ENCODE assay signal across 11 cellular contexts in genomic region chr9:33137271-33137670, GRCh38. TPM values are rescaled to one million over a fixed set of nuclear protein-coding genes. Genes with fewer than 3 reads are reported as not detected.
A peak's percentile ranks its signal among the peaks of the same experiment; 100 is the strongest.
DNase-seq lines count a peak whose midpoint lies in the region; ATAC-seq and TF ChIP-seq lines count a peak whose summit lies in the region.
"Had no signal": no experiment of that assay in that cellular context is flagged by ENCODE, and none has a peak within 500 bp of the region (broad histone marks: within the 10 kb centered on the region; RNA-seq: fewer than 3 reads in every experiment).

No MANE protein-coding gene starts in this region.

- no peak for DNase-seq in stimulated activated naive CD8-positive, alpha-beta T cell treated with anti-CD3 and anti-CD28 coated beads, Interleukin-15, Interleukin-2, amounts not matched to agents 100 U/mL and 50 U/mL, for 24 hours
- no peak for DNase-seq in activated T-helper 2 cell treated with anti-CD3 and anti-CD28 coated beads, Interferon-gamma antibody, Interleukin-2, Interleukin-4, amounts not matched to agents 10 μg/mL and 5 μg/mL and 100 μg/mL, durations not matched to agents 14 hours and 24 hours and 36 hours (ENCODE audit: low spot score)
- DNase-seq in mesothelial cell of epicardium (ENCODE audit: low spot score in 2 of 2, unreplicated experiment in 2 of 2): no peak
- DNase-seq in upper lobe of right lung: no peak
- DNase-seq in lower leg skin (ENCODE audit: low spot score in 2 of 2): no peak
- DNase-seq in mesendoderm: no peak
- no peak for DNase-seq in GDM1 (lab: John Stamatoyannopoulos, UW)
- DNase-seq: colonic mucosa; foreskin melanocyte; stimulated activated CD4-positive, alpha-beta T cell treated with anti-CD3 and anti-CD28 coated beads, Interleukin-4, amount 100 ng/mL, for 24 hours had no signal

- H3K4me1 Mint-ChIP-seq in stimulated activated naive CD8-positive, alpha-beta T cell treated with anti-CD3 and anti-CD28 coated beads, Interleukin-15, Interleukin-2, amounts not matched to agents 100 ng/mL and 50 ng/mL, for 24 hours (ENCODE audit: low read depth): peaks cover 76% of the 10 kb centered on the region
- peaks cover 42% of the 10 kb centered on the region for H3K4me1 Mint-ChIP-seq in activated T-helper 2 cell treated with anti-CD3 and anti-CD28 coated beads, Interferon-gamma antibody, Interleukin-2, Interleukin-4, amounts not matched to agents 10 μg/mL and 5 μg/mL and 100 μg/mL, durations not matched to agents 14 hours and 24 hours and 36 hours (ENCODE audit: low read depth)
- peaks cover 47% of the 10 kb centered on the region for H3K4me1 Mint-ChIP-seq in mesothelial cell of epicardium

- ATAC-seq in stimulated activated naive CD8-positive, alpha-beta T cell treated with anti-CD3 and anti-CD28 coated beads, Interleukin-15, Interleukin-2, amounts not matched to agents 100 U/mL and 50 U/mL, for 24 hours: no peak
- no peak for ATAC-seq in upper lobe of right lung

- H3K23ac ChIP-seq in mesendoderm (ENCODE audit: low read length): no peak overlapping the region

- no peak overlapping the region for H2AK5ac ChIP-seq in mesendoderm (ENCODE audit: low read length)

- peaks cover 30% of the 10 kb centered on the region for H3K36me3 ChIP-seq in upper lobe of right lung
- H3K36me3 ChIP-seq in mesendoderm (ENCODE audit: control insufficient read depth, insufficient read depth, low read length): no peaks in the 10 kb centered on the region
- H3K36me3 ChIP-seq: colonic mucosa had no signal

- H3K4ac ChIP-seq in mesendoderm (ENCODE audit: low read depth, low read length): no peak overlapping the region

- peaks cover 12% of the 10 kb centered on the region for H3K79me1 ChIP-seq in mesendoderm (ENCODE audit: low read length)

- H3K4me3 ChIP-seq in upper lobe of right lung: no peak overlapping the region
- H3K4me3 ChIP-seq in lower leg skin (ENCODE audit: low read depth, poor library complexity, severe bottlenecking): no peak overlapping the region
- no peak overlapping the region for H3K4me3 ChIP-seq in mesendoderm (ENCODE audit: low read length)
- H3K4me3 ChIP-seq: colonic mucosa had no signal

- no peak overlapping the region for H3K4me3 Mint-ChIP-seq in stimulated activated naive CD8-positive, alpha-beta T cell treated with anti-CD3 and anti-CD28 coated beads, Interleukin-15, Interleukin-2, amounts not matched to agents 100 ng/mL and 50 ng/mL, for 24 hours
- no peak overlapping the region for H3K4me3 Mint-ChIP-seq in activated T-helper 2 cell treated with anti-CD3 and anti-CD28 coated beads, Interferon-gamma antibody, Interleukin-2, Interleukin-4, amounts not matched to agents 10 μg/mL and 5 μg/mL and 100 μg/mL, durations not matched to agents 14 hours and 24 hours and 36 hours (ENCODE audit: low read depth)
- no peak overlapping the region for H3K4me3 Mint-ChIP-seq in mesothelial cell of epicardium

- H4K8ac ChIP-seq in mesendoderm (ENCODE audit: low read depth, low read length): no peak overlapping the region

- peak overlapping the region; percentile 61 for H3K27ac Mint-ChIP-seq in stimulated activated naive CD8-positive, alpha-beta T cell treated with anti-CD3 and anti-CD28 coated beads, Interleukin-15, Interleukin-2, amounts not matched to agents 100 ng/mL and 50 ng/mL, for 24 hours
- peak overlapping the region; percentile 18 for H3K27ac Mint-ChIP-seq in activated T-helper 2 cell treated with anti-CD3 and anti-CD28 coated beads, Interferon-gamma antibody, Interleukin-2, Interleukin-4, amounts not matched to agents 10 μg/mL and 5 μg/mL and 100 μg/mL, durations not matched to agents 14 hours and 24 hours and 36 hours
- peak overlapping the region; percentile 26 for H3K27ac Mint-ChIP-seq in mesothelial cell of epicardium

- no peak for TF ChIP-seq CTCF in mesothelial cell of epicardium (IDR thresholded peaks at IDR 0.05; ENCODE audit: unreplicated experiment)
- no peak for TF ChIP-seq CTCF in upper lobe of right lung (IDR thresholded peaks at IDR 0.05)
- TF ChIP-seq CTCF in lower leg skin (IDR thresholded peaks at IDR 0.05): no peak

- no peak overlapping the region for H2BK15ac ChIP-seq in mesendoderm (replicated peaks; ENCODE audit: low read depth)

- no peaks in the 10 kb centered on the region for H3K9me3 Mint-ChIP-seq in stimulated activated naive CD8-positive, alpha-beta T cell treated with anti-CD3 and anti-CD28 coated beads, Interleukin-15, Interleukin-2, amounts not matched to agents 100 ng/mL and 50 ng/mL, for 24 hours
- H3K9me3 Mint-ChIP-seq in activated T-helper 2 cell treated with anti-CD3 and anti-CD28 coated beads, Interferon-gamma antibody, Interleukin-2, Interleukin-4, amounts not matched to agents 10 μg/mL and 5 μg/mL and 100 μg/mL, durations not matched to agents 14 hours and 24 hours and 36 hours: no peaks in the 10 kb centered on the region
- H3K9me3 Mint-ChIP-seq in mesothelial cell of epicardium: no peaks in the 10 kb centered on the region

- H3K27ac ChIP-seq in upper lobe of right lung: peak overlapping the region; percentile 36
- no peak overlapping the region for H3K27ac ChIP-seq in mesendoderm (ENCODE audit: low read depth, low read length)
- H3K27ac ChIP-seq: colonic mucosa had no signal

- no peak overlapping the region for H3K18ac ChIP-seq in mesendoderm (ENCODE audit: low read length)

- H3K4me1 ChIP-seq in upper lobe of right lung (peaks cover 75% of the 10 kb centered on the region), mesendoderm (ENCODE audit: control insufficient read depth, low read depth, low read length) (no peaks in the 10 kb centered on the region)

- no peaks in the 10 kb centered on the region for H3K27me3 Mint-ChIP-seq in stimulated activated naive CD8-positive, alpha-beta T cell treated with anti-CD3 and anti-CD28 coated beads, Interleukin-15, Interleukin-2, amounts not matched to agents 100 ng/mL and 50 ng/mL, for 24 hours
- H3K27me3 Mint-ChIP-seq in activated T-helper 2 cell treated with anti-CD3 and anti-CD28 coated beads, Interferon-gamma antibody, Interleukin-2, Interleukin-4, amounts not matched to agents 10 μg/mL and 5 μg/mL and 100 μg/mL, durations not matched to agents 14 hours and 24 hours and 36 hours (ENCODE audit: low read depth): no peaks in the 10 kb centered on the region
- H3K27me3 Mint-ChIP-seq in mesothelial cell of epicardium (ENCODE audit: low read depth): no peaks in the 10 kb centered on the region

- H2BK120ac ChIP-seq in mesendoderm (ENCODE audit: low read depth, low read length): no peak overlapping the region

- H3K36me3 Mint-ChIP-seq in stimulated activated naive CD8-positive, alpha-beta T cell treated with anti-CD3 and anti-CD28 coated beads, Interleukin-15, Interleukin-2, amounts not matched to agents 100 ng/mL and 50 ng/mL, for 24 hours (ENCODE audit: low read depth): peaks cover 27% of the 10 kb centered on the region
- peaks cover 23% of the 10 kb centered on the region for H3K36me3 Mint-ChIP-seq in activated T-helper 2 cell treated with anti-CD3 and anti-CD28 coated beads, Interferon-gamma antibody, Interleukin-2, Interleukin-4, amounts not matched to agents 10 μg/mL and 5 μg/mL and 100 μg/mL, durations not matched to agents 14 hours and 24 hours and 36 hours (ENCODE audit: low read depth)
- H3K36me3 Mint-ChIP-seq in mesothelial cell of epicardium: peaks cover 8% of the 10 kb centered on the region

- no peaks in the 10 kb centered on the region for H3K9me3 ChIP-seq in upper lobe of right lung
- H3K9me3 ChIP-seq: colonic mucosa had no signal

- H3K9ac ChIP-seq in mesendoderm (ENCODE audit: low read length): no peak overlapping the region

- H4K5ac ChIP-seq in mesendoderm (ENCODE audit: low read length): no peak overlapping the region

- WGBS in lower leg skin, 2 donors: 83 to 92% methylated on average over 3 of the region's 3 CpGs
- no CpG with 5 or more reads among the region's 3 CpGs for WGBS in mesendoderm (ENCODE audit: extremely low coverage, insufficient coverage, low lambda C conversion rate)

- intact Hi-C loops in activated T-helper 2 cell treated with anti-CD3 and anti-CD28 coated beads, Interferon-gamma antibody, Interleukin-2, Interleukin-4, amounts not matched to agents 10 μg/mL and 5 μg/mL and 100 μg/mL, durations not matched to agents 14 hours and 24 hours and 36 hours (cut with micrococcal nuclease): no loop called here
- intact Hi-C loops in upper lobe of right lung (cut with DNase I): no loop called here
- intact Hi-C loops in lower leg skin (cut with DNase I; ENCODE audit: low total_unique reads): no loop called here

- H2BK5ac ChIP-seq in mesendoderm (ENCODE audit: low read length): no peak overlapping the region

- H3K27me3 ChIP-seq in upper lobe of right lung (no peaks in the 10 kb centered on the region), mesendoderm (ENCODE audit: insufficient read depth, low read length, poor library complexity) (no peaks in the 10 kb centered on the region)
- H3K27me3 ChIP-seq: colonic mucosa had no signal

- no peak overlapping the region for H3K56ac ChIP-seq in mesendoderm (ENCODE audit: low read length)

- H3K4me2 ChIP-seq in mesendoderm (ENCODE audit: low read length): no peak overlapping the region

- no peak for TF ChIP-seq POLR2A in lower leg skin (IDR thresholded peaks at IDR 0.05)

- H3K79me2 ChIP-seq in mesendoderm (ENCODE audit: control insufficient read depth, insufficient read depth, low read length): peaks cover 6% of the 10 kb centered on the region

RNA-seq across cellular contexts. Expression of gene B4GALT1, which starts 29.9 kb away (rescaled TPM):
- 60.6 and 64.0 TPM in 2 replicates for total RNA-seq in activated T-helper 2 cell treated with anti-CD3 and anti-CD28 coated beads, Interferon-gamma antibody, Interleukin-2, Interleukin-4, amounts not matched to agents 10 μg/mL and 5 μg/mL and 100 μg/mL, durations not matched to agents 14 hours and 24 hours and 36 hours
- total RNA-seq in mesothelial cell of epicardium (78.3 to 81.4 TPM (median 78.9 TPM) in 3 replicates), upper lobe of right lung (80.1 TPM), lower leg skin (10 to 100 TPM; 40.9 to 59.6 (median 46.3) TPM)
- polyA plus RNA-seq in mesendoderm (2013, experiment 1 of 2): 16.0 TPM
- polyA plus RNA-seq in mesendoderm (2013, experiment 2 of 2): 15.4 TPM
